Comparison of ENCODE assay signal across 1 cellular context in genomic region chr3:124586126-124587052, GRCh38.
TF ChIP-seq lines count a peak whose summit lies in the region.

No MANE protein-coding gene starts in this region.

TF ChIP-seq in HepG2, 621 proteins besides CTCF, POLR2A, EP300 and RAD21 (continues in another document):
- TF ChIP-seq ZNF770 (CRISPR knock-in tag; IDR thresholded peaks at IDR 0.05), result no peak
- TF ChIP-seq, protein P1, sequence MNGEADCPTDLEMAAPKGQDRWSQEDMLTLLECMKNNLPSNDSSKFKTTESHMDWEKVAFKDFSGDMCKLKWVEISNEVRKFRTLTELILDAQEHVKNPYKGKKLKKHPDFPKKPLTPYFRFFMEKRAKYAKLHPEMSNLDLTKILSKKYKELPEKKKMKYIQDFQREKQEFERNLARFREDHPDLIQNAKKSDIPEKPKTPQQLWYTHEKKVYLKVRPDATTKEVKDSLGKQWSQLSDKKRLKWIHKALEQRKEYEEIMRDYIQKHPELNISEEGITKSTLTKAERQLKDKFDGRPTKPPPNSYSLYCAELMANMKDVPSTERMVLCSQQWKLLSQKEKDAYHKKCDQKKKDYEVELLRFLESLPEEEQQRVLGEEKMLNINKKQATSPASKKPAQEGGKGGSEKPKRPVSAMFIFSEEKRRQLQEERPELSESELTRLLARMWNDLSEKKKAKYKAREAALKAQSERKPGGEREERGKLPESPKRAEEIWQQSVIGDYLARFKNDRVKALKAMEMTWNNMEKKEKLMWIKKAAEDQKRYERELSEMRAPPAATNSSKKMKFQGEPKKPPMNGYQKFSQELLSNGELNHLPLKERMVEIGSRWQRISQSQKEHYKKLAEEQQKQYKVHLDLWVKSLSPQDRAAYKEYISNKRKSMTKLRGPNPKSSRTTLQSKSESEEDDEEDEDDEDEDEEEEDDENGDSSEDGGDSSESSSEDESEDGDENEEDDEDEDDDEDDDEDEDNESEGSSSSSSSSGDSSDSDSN (CRISPR knock-in tag; IDR thresholded peaks at IDR 0.05), result 0 out of 2 replicates have a peak, but pooled peaks have one; percentile 32
- no peak for TF ChIP-seq NFAT5 (CRISPR knock-in tag; IDR thresholded peaks at IDR 0.05)
- TF ChIP-seq, protein P2, sequence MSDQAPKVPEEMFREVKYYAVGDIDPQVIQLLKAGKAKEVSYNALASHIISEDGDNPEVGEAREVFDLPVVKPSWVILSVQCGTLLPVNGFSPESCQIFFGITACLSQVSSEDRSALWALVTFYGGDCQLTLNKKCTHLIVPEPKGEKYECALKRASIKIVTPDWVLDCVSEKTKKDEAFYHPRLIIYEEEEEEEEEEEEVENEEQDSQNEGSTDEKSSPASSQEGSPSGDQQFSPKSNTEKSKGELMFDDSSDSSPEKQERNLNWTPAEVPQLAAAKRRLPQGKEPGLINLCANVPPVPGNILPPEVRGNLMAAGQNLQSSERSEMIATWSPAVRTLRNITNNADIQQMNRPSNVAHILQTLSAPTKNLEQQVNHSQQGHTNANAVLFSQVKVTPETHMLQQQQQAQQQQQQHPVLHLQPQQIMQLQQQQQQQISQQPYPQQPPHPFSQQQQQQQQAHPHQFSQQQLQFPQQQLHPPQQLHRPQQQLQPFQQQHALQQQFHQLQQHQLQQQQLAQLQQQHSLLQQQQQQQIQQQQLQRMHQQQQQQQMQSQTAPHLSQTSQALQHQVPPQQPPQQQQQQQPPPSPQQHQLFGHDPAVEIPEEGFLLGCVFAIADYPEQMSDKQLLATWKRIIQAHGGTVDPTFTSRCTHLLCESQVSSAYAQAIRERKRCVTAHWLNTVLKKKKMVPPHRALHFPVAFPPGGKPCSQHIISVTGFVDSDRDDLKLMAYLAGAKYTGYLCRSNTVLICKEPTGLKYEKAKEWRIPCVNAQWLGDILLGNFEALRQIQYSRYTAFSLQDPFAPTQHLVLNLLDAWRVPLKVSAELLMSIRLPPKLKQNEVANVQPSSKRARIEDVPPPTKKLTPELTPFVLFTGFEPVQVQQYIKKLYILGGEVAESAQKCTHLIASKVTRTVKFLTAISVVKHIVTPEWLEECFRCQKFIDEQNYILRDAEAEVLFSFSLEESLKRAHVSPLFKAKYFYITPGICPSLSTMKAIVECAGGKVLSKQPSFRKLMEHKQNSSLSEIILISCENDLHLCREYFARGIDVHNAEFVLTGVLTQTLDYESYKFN (CRISPR knock-in tag; conservative IDR thresholded peaks at IDR 0.05), result no peak
- peak; percentile 83 for TF ChIP-seq ZNF687 (CRISPR knock-in tag; IDR thresholded peaks at IDR 0.05)
- TF ChIP-seq KDM5A (IDR thresholded peaks at IDR 0.05; ENCODE audit: borderline replicate concordance, low read length), result no peak
- no peak for TF ChIP-seq CHCHD3 (CRISPR knock-in tag; IDR thresholded peaks at IDR 0.05)
- no peak for TF ChIP-seq ZNF362 (CRISPR knock-in tag; IDR thresholded peaks at IDR 0.05; ENCODE audit: borderline replicate concordance)
- TF ChIP-seq MBD4 (IDR thresholded peaks at IDR 0.05; ENCODE audit: borderline replicate concordance, low read length), result no peak
- TF ChIP-seq, protein P3, sequence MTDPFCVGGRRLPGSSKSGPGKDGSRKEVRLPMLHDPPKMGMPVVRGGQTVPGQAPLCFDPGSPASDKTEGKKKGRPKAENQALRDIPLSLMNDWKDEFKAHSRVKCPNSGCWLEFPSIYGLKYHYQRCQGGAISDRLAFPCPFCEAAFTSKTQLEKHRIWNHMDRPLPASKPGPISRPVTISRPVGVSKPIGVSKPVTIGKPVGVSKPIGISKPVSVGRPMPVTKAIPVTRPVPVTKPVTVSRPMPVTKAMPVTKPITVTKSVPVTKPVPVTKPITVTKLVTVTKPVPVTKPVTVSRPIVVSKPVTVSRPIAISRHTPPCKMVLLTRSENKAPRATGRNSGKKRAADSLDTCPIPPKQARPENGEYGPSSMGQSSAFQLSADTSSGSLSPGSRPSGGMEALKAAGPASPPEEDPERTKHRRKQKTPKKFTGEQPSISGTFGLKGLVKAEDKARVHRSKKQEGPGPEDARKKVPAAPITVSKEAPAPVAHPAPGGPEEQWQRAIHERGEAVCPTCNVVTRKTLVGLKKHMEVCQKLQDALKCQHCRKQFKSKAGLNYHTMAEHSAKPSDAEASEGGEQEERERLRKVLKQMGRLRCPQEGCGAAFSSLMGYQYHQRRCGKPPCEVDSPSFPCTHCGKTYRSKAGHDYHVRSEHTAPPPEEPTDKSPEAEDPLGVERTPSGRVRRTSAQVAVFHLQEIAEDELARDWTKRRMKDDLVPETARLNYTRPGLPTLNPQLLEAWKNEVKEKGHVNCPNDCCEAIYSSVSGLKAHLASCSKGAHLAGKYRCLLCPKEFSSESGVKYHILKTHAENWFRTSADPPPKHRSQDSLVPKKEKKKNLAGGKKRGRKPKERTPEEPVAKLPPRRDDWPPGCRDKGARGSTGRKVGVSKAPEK (CRISPR knock-in tag; IDR thresholded peaks at IDR 0.05; ENCODE audit: borderline replicate concordance), result 0 out of 2 replicates have a peak, but pooled peaks have one; percentile 49
- no peak for TF ChIP-seq TSC22D2 (CRISPR knock-in tag; IDR thresholded peaks at IDR 0.05; ENCODE audit: borderline replicate concordance)
- TF ChIP-seq ATF1 (CRISPR knock-in tag; IDR thresholded peaks at IDR 0.05), result no peak
- TF ChIP-seq ZMYM3 (CRISPR knock-in tag; IDR thresholded peaks at IDR 0.05), result no peak
- TF ChIP-seq ZSCAN12 (CRISPR knock-in tag; IDR thresholded peaks at IDR 0.05), result no peak
- TF ChIP-seq EED (CRISPR knock-in tag; IDR thresholded peaks at IDR 0.05), result no peak
- no peak for TF ChIP-seq ZFP62 (CRISPR knock-in tag; IDR thresholded peaks at IDR 0.05)
- TF ChIP-seq NKX3-1 (CRISPR knock-in tag; IDR thresholded peaks at IDR 0.05), result no peak
- no peak for TF ChIP-seq FOSL2 (CRISPR knock-in tag; IDR thresholded peaks at IDR 0.05)
- no peak for TF ChIP-seq ZNF564 (CRISPR knock-in tag; IDR thresholded peaks at IDR 0.05)
- TF ChIP-seq LCORL (IDR thresholded peaks at IDR 0.05), result no peak
- TF ChIP-seq LCORL (CRISPR knock-in tag; IDR thresholded peaks at IDR 0.05), result no peak
- TF ChIP-seq ZNF331 (CRISPR knock-in tag; IDR thresholded peaks at IDR 0.05), result no peak
- TF ChIP-seq MAFG (CRISPR knock-in tag; IDR thresholded peaks at IDR 0.05), result no peak
- 0 out of 2 replicates have a peak, but pooled peaks have one; percentile 24 for TF ChIP-seq PHF21A (CRISPR knock-in tag; IDR thresholded peaks at IDR 0.05)
- no peak for TF ChIP-seq ZNF280D (CRISPR knock-in tag; IDR thresholded peaks at IDR 0.05)
- TF ChIP-seq SNAPC2 (CRISPR knock-in tag; IDR thresholded peaks at IDR 0.05), result no peak
- no peak for TF ChIP-seq ZNF850 (CRISPR knock-in tag; conservative IDR thresholded peaks at IDR 0.05)
- TF ChIP-seq ZNF569 (CRISPR knock-in tag; IDR thresholded peaks at IDR 0.05; ENCODE audit: borderline replicate concordance), result no peak
- TF ChIP-seq ZNF501 (CRISPR knock-in tag; IDR thresholded peaks at IDR 0.05), result no peak
